Comparison of ENCODE assay signal across 9 cellular contexts in the genomic region with DNA sequence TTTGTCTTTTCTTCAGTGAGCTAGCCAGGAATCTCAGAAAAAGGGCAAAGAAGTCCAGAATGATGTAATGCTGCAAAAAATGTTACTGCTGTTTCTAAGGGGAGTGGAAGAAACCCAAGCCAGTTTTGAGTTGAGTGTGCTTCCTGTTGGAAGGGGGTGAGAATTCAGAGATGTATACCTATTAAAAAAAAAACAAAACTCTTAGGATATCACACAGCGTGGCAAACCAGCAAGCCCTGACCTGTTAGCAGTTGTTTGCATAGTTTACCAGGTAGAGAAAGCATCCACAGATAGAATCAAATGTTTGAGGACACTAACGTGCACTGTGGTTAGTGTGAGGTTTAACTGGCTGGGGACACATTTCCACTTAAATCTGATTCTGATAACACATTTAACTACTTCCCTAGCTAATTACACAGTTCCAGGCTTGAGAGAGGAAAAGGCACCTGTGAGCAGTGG. TPM values are rescaled to one million over a fixed set of nuclear protein-coding genes. Genes with fewer than 3 reads are reported as not detected.
DNase-seq lines count a peak whose midpoint lies in the region; ATAC-seq, FAIRE-seq and TF ChIP-seq lines count a peak whose summit lies in the region.
"Had no signal": no experiment of that assay in that cellular context is flagged by ENCODE, and none has a peak within 500 bp of the region (broad histone marks: within the 10 kb centered on the region; RNA-seq: fewer than 3 reads in every experiment).

No MANE protein-coding gene starts in this region.

- WGBS in aorta, 2 donors: 0 to 2% methylated on average over 2 of the region's 2 CpGs

- CTCF ChIA-PET in A673 (lab: Charles Lee): no interaction called here

- H3K36me3 ChIP-seq in A673 (ENCODE audit: insufficient read depth, low read length, poor library complexity, severe bottlenecking): peaks cover 46% of the 10 kb centered on the region
- no peaks in the 10 kb centered on the region for H3K36me3 ChIP-seq in bronchial epithelial cell (ENCODE audit: control insufficient read depth, insufficient read depth, low read length)
- H3K36me3 ChIP-seq in aorta (ENCODE audit: control insufficient read depth in 1 of 2, insufficient read depth in 2 of 2, low read length in 1 of 2): no peaks in the 10 kb centered on the region
- no peaks in the 10 kb centered on the region for H3K36me3 ChIP-seq in tibial artery

- H3K27me3 ChIP-seq in A673 (replicated peaks; ENCODE audit: insufficient read depth, low read depth, low read length, poor library complexity) (no peaks in the 10 kb centered on the region), bronchial epithelial cell (ENCODE audit: control insufficient read depth, insufficient read depth, low read length) (no peaks in the 10 kb centered on the region), aorta (ENCODE audit: control insufficient read depth in 1 of 2, insufficient read depth in 2 of 2, low read length in 1 of 2) (no peaks in the 10 kb centered on the region), tibial artery (no peaks in the 10 kb centered on the region)

- H3K4me3 ChIP-seq in A673 (ENCODE audit: low read depth, low read length, poor library complexity, severe bottlenecking) (no peak overlapping the region), bronchial epithelial cell (ENCODE audit: low read depth, low read length) (no peak overlapping the region), aorta (ENCODE audit: low read length in 2 of 2) (no peak overlapping the region), tibial artery (no peak overlapping the region)

- H3K4me1 ChIP-seq in A673 (ENCODE audit: insufficient read depth, low read length, poor library complexity, severe bottlenecking) (peaks cover 54% of the 10 kb centered on the region), aorta (ENCODE audit: control insufficient read depth in 1 of 2, insufficient read depth in 2 of 2, low read length in 2 of 2) (peaks cover 7% of the 10 kb centered on the region in 2 donors), tibial artery (peaks cover 0 to 20% (median 8%) of the 10 kb centered on the region in 4 donors)

- H3K27ac ChIP-seq in A673 (ENCODE audit: low read depth, low read length, poor library complexity, severe bottlenecking) (peak overlapping the region; percentile 61), aorta (ENCODE audit: low read depth in 1 of 2, low read length in 2 of 2) (peak overlapping the region; percentile 57 to 97), tibial artery (peak overlapping the region in 1 of 2 donors; percentile 31)

- no peak for FAIRE-seq in bronchial epithelial cell (lab: Jason Lieb, UNC)

- ATAC-seq in GM19351 (IDR thresholded peaks at IDR 0.05; ENCODE audit: unreplicated experiment) (peak; percentile 57), HG03139 (IDR thresholded peaks at IDR 0.05; ENCODE audit: unreplicated experiment) (peak; percentile 48), aorta (ENCODE audit: low FRiP score) (peak; percentile 45)

- H3K9me3 ChIP-seq in A673 (ENCODE audit: low read depth, low read length, poor library complexity, severe bottlenecking): no peaks in the 10 kb centered on the region
- no peaks in the 10 kb centered on the region for H3K9me3 ChIP-seq in aorta (ENCODE audit: control insufficient read depth, low read length)
- H3K9me3 ChIP-seq in tibial artery: no peaks in the 10 kb centered on the region

- no TSS peak for BruUV-seq in A673 (replicated peaks; lab: Mats Ljungman, UMichigan)

- no peak for TF ChIP-seq CTCF in A673 (conservative IDR thresholded peaks at IDR 0.05; ENCODE audit: low read depth, low read length)
- TF ChIP-seq CTCF in bronchial epithelial cell (IDR thresholded peaks at IDR 0.05; ENCODE audit: insufficient read depth, low read length, severe bottlenecking): no peak
- TF ChIP-seq CTCF in tibial artery (IDR thresholded peaks at IDR 0.05): no peak

- DNase-seq in A673 (ENCODE audit: low spot score) (no peak), bronchial epithelial cell (ENCODE audit: low read depth) (peak; percentile 96), aorta (no peak), Ammon's horn (ENCODE audit: low spot score) (no peak), anterior cingulate cortex (lab: John Stamatoyannopoulos, UW) (no peak), tibial artery (no peak)
- DNase-seq: DND-41 had no signal

- POLR2A ChIA-PET in A673 (lab: Charles Lee; ENCODE audit: low non-redundant PET): no interaction called here

- intact Hi-C loops in A673 (cut with micrococcal nuclease; ENCODE audit: unreplicated experiment) (no loop called here), aorta (cut with DNase I) (no loop called here), tibial artery (cut with DNase I; ENCODE audit: low total_unique reads) (no loop called here)

RNA-seq across cellular contexts. Expression of a gene that starts 11.4 kb away (rescaled TPM):
- total RNA-seq in A673 (2021) (394 and 397 TPM in 2 replicates), bronchial epithelial cell (78.7 and 80.4 TPM in 2 replicates), aorta (10 to 100 TPM; 45.6 to 51.5 TPM)
- 10 to 100 TPM; 30.1 to 53.0 TPM for polyA plus RNA-seq in aorta
